17 cellular contexts compared by ENCODE assay signal in the genomic region with DNA sequence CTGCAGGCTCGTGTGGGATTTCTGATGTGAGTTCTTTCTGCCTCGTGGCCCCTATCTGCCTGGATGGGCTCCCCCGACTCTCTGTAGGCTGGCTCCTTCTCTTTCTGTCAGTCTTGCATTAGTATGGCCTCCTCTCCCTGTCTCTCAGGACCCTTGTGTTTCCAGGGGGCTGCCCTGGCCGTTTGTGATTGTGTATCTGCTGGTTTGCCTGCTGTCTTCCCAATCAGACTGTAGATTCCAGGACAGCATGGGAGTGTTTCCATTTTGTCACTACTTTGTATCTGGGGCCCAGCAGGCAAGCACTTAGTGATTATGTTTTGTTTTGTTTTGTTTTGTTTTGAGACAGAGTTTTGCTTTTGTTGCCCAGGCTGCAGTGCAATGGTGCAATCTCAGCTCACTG. TPM values are rescaled to one million over a fixed set of nuclear protein-coding genes. Genes with fewer than 3 reads are reported as not detected.
A peak's percentile ranks its signal among the peaks of the same experiment; 100 is the strongest.
DNase-seq lines count a peak whose midpoint lies in the region; ATAC-seq, FAIRE-seq and TF ChIP-seq lines count a peak whose summit lies in the region.
"Had no signal": no experiment of that assay in that cellular context is flagged by ENCODE, and none has a peak within 500 bp of the region (broad histone marks: within the 10 kb centered on the region; RNA-seq: fewer than 3 reads in every experiment).

No MANE protein-coding gene starts in this region.

- TF ChIP-seq CTCF in K562 (IDR thresholded peaks at IDR 0.05 in 2 of 3, conservative IDR thresholded peaks at IDR 0.05 in 1 of 3; ENCODE audit: insufficient read depth in 2 of 3, low read depth in 1 of 3, low read length in 3 of 3) (no peak), Calu3 (IDR thresholded peaks at IDR 0.05; ENCODE audit: unreplicated experiment) (no peak)

- peak overlapping the region; percentile 8 for H3K27ac Mint-ChIP-seq in T-helper 2 cell treated with Interferon-gamma antibody and Interleukin-4, amounts not matched to agents 5 μg/mL and 100 μg/mL, for 36 hours
- H3K27ac Mint-ChIP-seq in Calu3 (ENCODE audit: unreplicated experiment) = no peak overlapping the region
- H3K27ac Mint-ChIP-seq: B cell had no signal

- no peak for DNase-seq in T-helper 2 cell treated with Interferon-gamma antibody and Interleukin-4, amounts not matched to agents 5 μg/mL and 100 μg/mL, for 36 hours (ENCODE audit: low spot score)
- DNase-seq in T-helper 2 cell (no peak), K562 (ENCODE audit: extremely low read depth in 1 of 4, low spot score in 3 of 4) (peak in 1 of 4 experiments; percentile 34), trophoblast cell (peak; percentile 53 to 82), Calu3 (no peak)
- DNase-seq: CD4-positive, CD25-positive, alpha-beta regulatory T cell; COR-L47; HFFc6; NCI-H1694 treated with DMSO at 0.1 percent for 48 hours; NCI-H510A; NCI-H748 treated with DMSO at 0.1 percent for 48 hours had no signal

- no peak overlapping the region for H3K18ac ChIP-seq in trophoblast cell (ENCODE audit: low read length)

- no peak overlapping the region for H4K12ac ChIP-seq in trophoblast cell (ENCODE audit: low read depth, low read length)

- peaks cover 12 to 14% of the 10 kb centered on the region in 2 experiments for H3K4me1 ChIP-seq in K562 (replicated peaks in 1 of 2; ENCODE audit: control insufficient read depth in 2 of 2, insufficient read depth in 2 of 2, low read length in 2 of 2)
- peaks cover 7 to 19% of the 10 kb centered on the region in 2 experiments for H3K4me1 ChIP-seq in trophoblast cell (ENCODE audit: control insufficient read depth in 1 of 2, insufficient read depth in 2 of 2, low read length in 2 of 2)

- peaks cover 42% of the 10 kb centered on the region for H3K36me3 Mint-ChIP-seq in T-helper 2 cell treated with Interferon-gamma antibody and Interleukin-4, amounts not matched to agents 5 μg/mL and 100 μg/mL, for 36 hours (ENCODE audit: low read depth)
- H3K36me3 Mint-ChIP-seq in Calu3 (ENCODE audit: insufficient read depth, unreplicated experiment) = peaks cover 21% of the 10 kb centered on the region

- no peak overlapping the region for H2BK120ac ChIP-seq in trophoblast cell (ENCODE audit: insufficient read depth, low read length, poor library complexity)

- H3K9me1 ChIP-seq in K562 (ENCODE audit: control insufficient read depth, insufficient read depth, low read length) = peaks cover 9% of the 10 kb centered on the region

- in situ Hi-C loops in K562 (cut with MboI) = no loop called here

- peaks cover 6% of the 10 kb centered on the region; the same call in 1 of the 2 replicates for H4K20me1 ChIP-seq in K562 (replicated peaks; ENCODE audit: control insufficient read depth, insufficient read depth, low read length)

- H3K36me3 ChIP-seq in K562 (ENCODE audit: control insufficient read depth, insufficient read depth, low read length) (peaks cover 84% of the 10 kb centered on the region), trophoblast cell (ENCODE audit: control insufficient read depth in 1 of 2, insufficient read depth in 2 of 2, low read length in 2 of 2) (peaks cover 27 to 36% of the 10 kb centered on the region in 2 experiments)

- FAIRE-seq in K562 (lab: Jason Lieb, UNC) = no peak
- FAIRE-seq: G401.6, H54, RCC 7860 had no signal

- no peak overlapping the region for H2BK5ac ChIP-seq in trophoblast cell (ENCODE audit: low read depth, low read length, poor library complexity)

- H3K4me1 Mint-ChIP-seq in T-helper 2 cell treated with Interferon-gamma antibody and Interleukin-4, amounts not matched to agents 5 μg/mL and 100 μg/mL, for 36 hours (ENCODE audit: low read depth) = no peaks in the 10 kb centered on the region
- peaks cover 32% of the 10 kb centered on the region for H3K4me1 Mint-ChIP-seq in Calu3 (ENCODE audit: low read depth, unreplicated experiment)
- H3K4me1 Mint-ChIP-seq: B cell; CD4-positive, CD25-positive, alpha-beta regulatory T cell had no signal

- H2AFZ ChIP-seq in K562 (ENCODE audit: low read depth, low read length) (no peak overlapping the region), trophoblast cell (ENCODE audit: insufficient read depth, low read length, poor library complexity) (no peak overlapping the region)

- no peak for TF ChIP-seq RAD21 in K562 (CRISPR knock-in tag; conservative IDR thresholded peaks at IDR 0.05 in 1 of 2, IDR thresholded peaks at IDR 0.05 in 1 of 2)

- peaks cover 3% of the 10 kb centered on the region for H3K79me1 ChIP-seq in trophoblast cell (ENCODE audit: low read length)

- H3K27ac ChIP-seq in K562 (ENCODE audit: extremely low read depth, low read depth, low read length) = no peak overlapping the region
- no peak overlapping the region for H3K27ac ChIP-seq in trophoblast cell (ENCODE audit: low read depth, low read length)
- H3K27ac ChIP-seq: KMS-11 had no signal

- H3K27me3 ChIP-seq in K562 (ENCODE audit: control insufficient read depth in 2 of 2, insufficient read depth in 2 of 2, low read length in 2 of 2) (no peaks in the 10 kb centered on the region), trophoblast cell (ENCODE audit: insufficient read depth, low read length) (no peaks in the 10 kb centered on the region)

- no peaks in the 10 kb centered on the region for H3K9me3 Mint-ChIP-seq in T-helper 2 cell treated with Interferon-gamma antibody and Interleukin-4, amounts not matched to agents 5 μg/mL and 100 μg/mL, for 36 hours
- no peaks in the 10 kb centered on the region for H3K9me3 Mint-ChIP-seq in Calu3 (ENCODE audit: low read depth, unreplicated experiment)
- H3K9me3 Mint-ChIP-seq: CD4-positive, CD25-positive, alpha-beta regulatory T cell; HFFc6 had no signal

- no peak overlapping the region for H2BK12ac ChIP-seq in trophoblast cell (ENCODE audit: low read length)

- CTCF ChIA-PET in K562 (lab: Yijun Ruan, JAX; ENCODE audit: low intra/inter-chr PET ratio) (interaction anchor here (1.1 to 3.3 kb wide), 6 partner anchors 26 to 139 kb away, joined by 3 to 25 read pairs (median 4); a partner anchor contains a TSS), Calu3 (lab: Charles Lee) (no interaction called here)

- H4K8ac ChIP-seq in trophoblast cell (ENCODE audit: low read depth, low read length) = no peak overlapping the region

- POLR2A ChIA-PET in K562 (lab: Yijun Ruan, JAX) = interaction anchor here (0.6 to 2.4 kb wide), 9 partner anchors 9 to 95 kb away, joined by 3 to 41 read pairs (median 7); a partner anchor contains a TSS

- intact Hi-C loops in K562 (cut with micrococcal nuclease) = loop anchor here (2.0 kb wide), 2 partner anchors 32 to 90 kb away; a partner anchor contains a TSS
- intact Hi-C loops in Calu3 (cut with micrococcal nuclease; ENCODE audit: unreplicated experiment) = no loop called here

- H3K79me2 ChIP-seq in K562 (ENCODE audit: control insufficient read depth, insufficient read depth, low read length) (no peaks in the 10 kb centered on the region), trophoblast cell (ENCODE audit: control insufficient read depth, insufficient read depth, low read length, poor library complexity) (no peaks in the 10 kb centered on the region)

- no peak for TF ChIP-seq EP300 in K562 (IDR thresholded peaks at IDR 0.05; ENCODE audit: low read length)

- no peak for ATAC-seq in K562
- ATAC-seq in HG02610 (IDR thresholded peaks at IDR 0.05; ENCODE audit: unreplicated experiment) = no peak

- no peak overlapping the region for H3K23ac ChIP-seq in trophoblast cell (ENCODE audit: low read length)

- H3K4me3 Mint-ChIP-seq in T-helper 2 cell treated with Interferon-gamma antibody and Interleukin-4, amounts not matched to agents 5 μg/mL and 100 μg/mL, for 36 hours = no peak overlapping the region
- no peak overlapping the region for H3K4me3 Mint-ChIP-seq in Calu3 (ENCODE audit: low read depth, unreplicated experiment)
- H3K4me3 Mint-ChIP-seq: B cell; CD4-positive, CD25-positive, alpha-beta regulatory T cell; HFFc6 had no signal

- H4K91ac ChIP-seq in trophoblast cell (ENCODE audit: low read depth, low read length) = no peak overlapping the region

- H3K4me3 ChIP-seq in K562 (no peak overlapping the region), trophoblast cell (ENCODE audit: low read depth, low read length) (no peak overlapping the region)

- H3K4me2 ChIP-seq in K562 (ENCODE audit: insufficient read depth, low read length) = no peak overlapping the region
- H3K4me2 ChIP-seq in trophoblast cell (ENCODE audit: low read length) = no peak overlapping the region
- H3K4me2 ChIP-seq: KMS-11 had no signal

- no peaks in the 10 kb centered on the region for H3K27me3 Mint-ChIP-seq in T-helper 2 cell treated with Interferon-gamma antibody and Interleukin-4, amounts not matched to agents 5 μg/mL and 100 μg/mL, for 36 hours (ENCODE audit: low read depth)
- H3K27me3 Mint-ChIP-seq in Calu3 (ENCODE audit: unreplicated experiment) = no peaks in the 10 kb centered on the region
- H3K27me3 Mint-ChIP-seq: B cell; CD4-positive, CD25-positive, alpha-beta regulatory T cell had no signal

- H3K14ac ChIP-seq in trophoblast cell (ENCODE audit: low read length) = no peak overlapping the region

- H3K9me3 ChIP-seq in K562 (replicated peaks; ENCODE audit: control insufficient read depth, insufficient read depth, low read depth, low read length) (no peaks in the 10 kb centered on the region), trophoblast cell (ENCODE audit: insufficient read depth, low read depth, low read length) (peaks cover 4% of the 10 kb centered on the region)

- H2AK5ac ChIP-seq in trophoblast cell (ENCODE audit: low read length) = no peak overlapping the region

- H3K9ac ChIP-seq in K562 (ENCODE audit: insufficient read depth in 1 of 2, low read depth in 2 of 2, low read length in 2 of 2) = peak overlapping the region in 1 of 2 experiments; percentile 1; a peak in 1 of 4 replicates
- H3K9ac ChIP-seq in trophoblast cell (ENCODE audit: low read length) = no peak overlapping the region
- H3K9ac ChIP-seq: KMS-11 had no signal

- TF ChIP-seq POLR2A in K562 (conservative IDR thresholded peaks at IDR 0.05) = no peak

- no peak overlapping the region for H3K4ac ChIP-seq in trophoblast cell (ENCODE audit: low read depth, low read length)

- 59% methylated on average over 4 of the region's 4 CpGs for WGBS in K562 (ENCODE audit: insufficient coverage, low coverage, missing lambda C conversion rate)
- WGBS in trophoblast cell (ENCODE audit: extremely low coverage, insufficient coverage, insufficient read length) = no CpG with 5 or more reads among the region's 4 CpGs

- BruUV-seq in K562 (replicated peaks; lab: Mats Ljungman, UMichigan) = no TSS peak
- BruUV-seq in Calu3 (replicated peaks; lab: Mats Ljungman, UMichigan) = no TSS peak

RNA-seq across cellular contexts. Expression of a gene that starts 25.6 kb away (rescaled TPM):
- total RNA-seq in K562 (2011; cell fraction: chromatin; rRNA removed; ENCODE audit: low replicate concordance) = 63.6 and 66.4 TPM in 2 replicates
- total RNA-seq in K562 (2011; cell fraction: nucleolus; rRNA removed) = 39.3 and 45.4 TPM in 2 replicates
- total RNA-seq in K562 (2011; cell fraction: nucleoplasm; rRNA removed) = 59.8 and 84.4 TPM in 2 replicates
- 71.4 and 89.3 TPM in 2 replicates for total RNA-seq in K562 (2014; rRNA removed)
- 58.1 and 64.4 TPM in 2 replicates for total RNA-seq in K562 (2014; rRNA removed; fragmentation: Illumina TruSeq; extraction: Trizol)
- total RNA-seq in K562 (2015; rRNA removed; fragmentation: Illumina TruSeq; extraction: Trizol) = 70.6 and 75.9 TPM in 2 replicates
- total RNA-seq in K562 (2021) = 122 and 123 TPM in 2 replicates
- 187 and 200 TPM in 2 replicates for polyA plus RNA-seq in K562 (2011; rRNA removed)
- 97.0 and 115 TPM in 2 replicates for polyA plus RNA-seq in K562 (2011; cell fraction: cytosol; rRNA removed)
- polyA plus RNA-seq in K562 (2011; cell fraction: nucleus; rRNA removed) = 51.6 and 70.0 TPM in 2 replicates
- 105 and 162 TPM in 2 replicates for polyA plus RNA-seq in K562 (2012)
- polyA plus RNA-seq in K562 (2014; fragmentation: Illumina TruSeq; extraction: Trizol) = 181 and 250 TPM in 2 replicates
- polyA plus RNA-seq in K562 (2014; fragmentation: Nextera tagmentation; extraction: Ambion mirVana) = 10 to 100 TPM; 19.5 to 22.8 TPM
- polyA plus RNA-seq in K562 (2014; rRNA removed) = 136 and 161 TPM in 2 replicates
- 89.0 and 94.5 TPM in 2 replicates for polyA minus RNA-seq in K562 (2011; rRNA and poly(A)+ RNA removed)
- 44.9 and 53.1 TPM in 2 replicates for polyA minus RNA-seq in K562 (2011; cell fraction: cytosol; rRNA and poly(A)+ RNA removed)
- polyA minus RNA-seq in K562 (2011; cell fraction: nucleus; rRNA and poly(A)+ RNA removed) = 14.3 and 25.0 TPM in 2 replicates
- polyA plus RNA-seq in trophoblast cell (2013) = 42.7 and 45.7 TPM in 2 replicates
- 28.8 and 35.9 TPM in 2 replicates for total RNA-seq in Calu3 (2022)

RNA-seq across cellular contexts. Expression of a gene that starts 25.8 kb away (rescaled TPM):
- 856 and 1,421 TPM in 2 replicates for total RNA-seq in K562 (2011; cell fraction: chromatin; rRNA removed; ENCODE audit: low replicate concordance)
- total RNA-seq in K562 (2011; cell fraction: nucleolus; rRNA removed) = 627 and 658 TPM in 2 replicates
- 567 and 576 TPM in 2 replicates for total RNA-seq in K562 (2011; cell fraction: nucleoplasm; rRNA removed)
- 103 and 117 TPM in 2 replicates for total RNA-seq in K562 (2014; rRNA removed)
- 62.3 and 63.7 TPM in 2 replicates for total RNA-seq in K562 (2014; rRNA removed; fragmentation: Illumina TruSeq; extraction: Trizol)
- 75.3 and 82.5 TPM in 2 replicates for total RNA-seq in K562 (2015; rRNA removed; fragmentation: Illumina TruSeq; extraction: Trizol)
- total RNA-seq in K562 (2021) = 173 and 187 TPM in 2 replicates
- 84.7 and 128 TPM in 2 replicates for polyA plus RNA-seq in K562 (2011; rRNA removed)
- polyA plus RNA-seq in K562 (2011; cell fraction: cytosol; rRNA removed) = 76.2 and 84.4 TPM in 2 replicates
- 448 and 556 TPM in 2 replicates for polyA plus RNA-seq in K562 (2011; cell fraction: nucleus; rRNA removed)
- polyA plus RNA-seq in K562 (2012) = 142 and 181 TPM in 2 replicates
- 124 and 127 TPM in 2 replicates for polyA plus RNA-seq in K562 (2014; fragmentation: Illumina TruSeq; extraction: Trizol)
- 10 to 100 TPM in 1 of 2 experiments, 1 to 10 TPM in 1; 7.3 to 11.1 TPM for polyA plus RNA-seq in K562 (2014; fragmentation: Nextera tagmentation; extraction: Ambion mirVana)
- polyA plus RNA-seq in K562 (2014; rRNA removed) = 116 and 125 TPM in 2 replicates
- polyA minus RNA-seq in K562 (2011; rRNA and poly(A)+ RNA removed) = 160 and 176 TPM in 2 replicates
- polyA minus RNA-seq in K562 (2011; cell fraction: cytosol; rRNA and poly(A)+ RNA removed) = 98.9 and 161 TPM in 2 replicates
- polyA minus RNA-seq in K562 (2011; cell fraction: nucleus; rRNA and poly(A)+ RNA removed) = 188 and 253 TPM in 2 replicates
- 29.7 and 32.4 TPM in 2 replicates for polyA plus RNA-seq in trophoblast cell (2013)
- total RNA-seq in Calu3 (2022) = 69.2 and 77.9 TPM in 2 replicates

RNA-seq across cellular contexts. Expression of a gene that starts 32.8 kb away (rescaled TPM):
- total RNA-seq in K562 (2011; cell fraction: chromatin; rRNA removed; ENCODE audit: low replicate concordance) = 251 and 271 TPM in 2 replicates
- total RNA-seq in K562 (2011; cell fraction: nucleolus; rRNA removed) = 179 and 190 TPM in 2 replicates
- 236 and 257 TPM in 2 replicates for total RNA-seq in K562 (2011; cell fraction: nucleoplasm; rRNA removed)
- total RNA-seq in K562 (2014; rRNA removed) (105 and 144 TPM in 2 replicates), K562 (2014; rRNA removed; fragmentation: Illumina TruSeq; extraction: Trizol) (138 and 141 TPM in 2 replicates), K562 (2015; rRNA removed; fragmentation: Illumina TruSeq; extraction: Trizol) (124 and 128 TPM in 2 replicates), K562 (2021) (263 and 267 TPM in 2 replicates), Calu3 (2022) (68.0 and 69.9 TPM in 2 replicates)
- polyA plus RNA-seq in K562 (2011; rRNA removed) (135 and 196 TPM in 2 replicates), K562 (2014; fragmentation: Illumina TruSeq; extraction: Trizol) (144 and 156 TPM in 2 replicates), K562 (2014; fragmentation: Nextera tagmentation; extraction: Ambion mirVana) (100 to 1,000 TPM; 100 to 105 TPM), K562 (2014; rRNA removed) (114 and 124 TPM in 2 replicates)
- 111 and 189 TPM in 2 replicates for polyA plus RNA-seq in K562 (2011; cell fraction: cytosol; rRNA removed)
- polyA plus RNA-seq in K562 (2011; cell fraction: nucleus; rRNA removed) = 90.3 and 116 TPM in 2 replicates
- 90.4 and 122 TPM in 2 replicates for polyA plus RNA-seq in K562 (2012)
- 219 and 267 TPM in 2 replicates for polyA minus RNA-seq in K562 (2011; rRNA and poly(A)+ RNA removed)
- 166 and 232 TPM in 2 replicates for polyA minus RNA-seq in K562 (2011; cell fraction: cytosol; rRNA and poly(A)+ RNA removed)
- polyA minus RNA-seq in K562 (2011; cell fraction: nucleus; rRNA and poly(A)+ RNA removed) = 39.9 and 84.6 TPM in 2 replicates
- polyA plus RNA-seq in trophoblast cell (2013) = 43.3 and 44.5 TPM in 2 replicates

Comparison
In these comparisons a context has a peak if more than half of its experiments do, and no peak if none do; other contexts are left out.
1. DNase-seq: peak in trophoblast cell (2 of 2); none in T-helper 2 cell treated with Interferon-gamma antibody and Interleukin-4, amounts not matched to agents 5 μg/mL and 100 μg/mL, for 36 hours (single experiment), T-helper 2 cell (0 of 5) and Calu3 (single experiment).